1 cellular context compared by ENCODE assay signal in genomic region chr3:50327943-50328691, GRCh38.
TF ChIP-seq lines count a peak whose summit lies in the region.

A gene with protein sequence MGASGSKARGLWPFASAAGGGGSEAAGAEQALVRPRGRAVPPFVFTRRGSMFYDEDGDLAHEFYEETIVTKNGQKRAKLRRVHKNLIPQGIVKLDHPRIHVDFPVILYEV (minus strand): TSS chr3:50328223. CDS start chr3:50328099, 124 bp downstream.

TF ChIP-seq in GM12878, 131 proteins besides CTCF, POLR2A, EP300 and RAD21 (continued from another document):
- TF ChIP-seq PKNOX1 (IDR thresholded peaks at IDR 0.05) (peak; percentile 76), STAT1 (conservative IDR thresholded peaks at IDR 0.05) (0 out of 2 replicates have a peak, but pooled peaks have one; percentile 24), YBX1 (IDR thresholded peaks at IDR 0.05) (no peak), BCL3 (IDR thresholded peaks at IDR 0.05; ENCODE audit: borderline replicate concordance, insufficient read depth, low read depth, low read length, poor library complexity, severe bottlenecking) (peak; percentile 10), USF2 (IDR thresholded peaks at IDR 0.05; ENCODE audit: borderline replicate concordance, low read depth, low read length) (no peak)
